Comparison of ENCODE assay signal across 17 cellular contexts in genomic region chr18:78725426-78725825, GRCh38.
DNase-seq lines count a peak whose midpoint lies in the region; TF ChIP-seq lines count a peak whose summit lies in the region.
"Had no signal": no experiment of that assay in that cellular context is flagged by ENCODE, and none has a peak within 500 bp of the region (broad histone marks: within the 10 kb centered on the region; RNA-seq: fewer than 3 reads in every experiment).

No MANE protein-coding gene starts in this region.

- TF ChIP-seq POLR2A in stomach (IDR thresholded peaks at IDR 0.05), result no peak

- no peaks in the 10 kb centered on the region for H3K27me3 ChIP-seq in WERI-Rb-1 (ENCODE audit: insufficient read depth, low read depth, severe bottlenecking)
- peaks cover 24% of the 10 kb centered on the region for H3K27me3 ChIP-seq in neural progenitor cell
- H3K27me3 ChIP-seq in stomach, result peaks cover 0 to 42% (median 5%) of the 10 kb centered on the region in 3 donors
- H3K27me3 ChIP-seq in BE2C, result peaks cover 24% of the 10 kb centered on the region

- no peak overlapping the region for H3K4me2 ChIP-seq in neural progenitor cell
- H3K4me2 ChIP-seq: A549 had no signal

- H3K36me3 Mint-ChIP-seq in neural progenitor cell, result no peaks in the 10 kb centered on the region
- H3K36me3 Mint-ChIP-seq: CD14-positive monocyte; CD8-positive, alpha-beta T cell had no signal

- no peak overlapping the region for H3K4me3 Mint-ChIP-seq in neural progenitor cell
- H3K4me3 Mint-ChIP-seq: CD14-positive monocyte; CD8-positive, alpha-beta T cell; HFFc6 had no signal

- peaks cover 8% of the 10 kb centered on the region for H3K27me3 Mint-ChIP-seq in neural progenitor cell (ENCODE audit: insufficient read depth, low read depth)

- H3K9me3 ChIP-seq in WERI-Rb-1 (ENCODE audit: severe bottlenecking), result no peaks in the 10 kb centered on the region
- no peaks in the 10 kb centered on the region for H3K9me3 ChIP-seq in neural progenitor cell (ENCODE audit: low read depth)
- H3K9me3 ChIP-seq in stomach, result no peaks in the 10 kb centered on the region
- no peaks in the 10 kb centered on the region for H3K9me3 ChIP-seq in BE2C
- H3K9me3 ChIP-seq: A549 had no signal

- H2AFZ ChIP-seq in neural progenitor cell (replicated peaks), result no peak overlapping the region

- H3K9me3 Mint-ChIP-seq in neural progenitor cell, result peaks cover 3% of the 10 kb centered on the region
- H3K9me3 Mint-ChIP-seq: CD8-positive, alpha-beta T cell had no signal

- no peak overlapping the region for H3K27ac ChIP-seq in WERI-Rb-1
- no peak overlapping the region for H3K27ac ChIP-seq in coronary artery
- H3K27ac ChIP-seq in neural progenitor cell, result no peak overlapping the region
- no peak overlapping the region for H3K27ac ChIP-seq in stomach
- H3K27ac ChIP-seq: A549, HL-60 had no signal

- 77 to 88% (median 84%) methylated on average over 10 of the region's 10 CpGs for WGBS in stomach, 5 donors

- peak overlapping the region; percentile 42 for H3K27ac Mint-ChIP-seq in neural progenitor cell
- H3K27ac Mint-ChIP-seq: CD14-positive monocyte; CD8-positive, alpha-beta T cell; HFFc6 had no signal

- H3K36me3 ChIP-seq in WERI-Rb-1 (no peaks in the 10 kb centered on the region), neural progenitor cell (no peaks in the 10 kb centered on the region), stomach (no peaks in the 10 kb centered on the region), BE2C (no peaks in the 10 kb centered on the region)

- TF ChIP-seq EP300 in stomach (IDR thresholded peaks at IDR 0.05), result no peak

- DNase-seq in WERI-Rb-1 (peak; percentile 3), coronary artery (ENCODE audit: low spot score) (peak; percentile 46), neural progenitor cell (ENCODE audit: low spot score) (no peak), stomach (peak; percentile 18), inferior parietal cortex (ENCODE audit: extremely low spot score) (no peak), BE2C (no peak), HPDE6-E6E7 (ENCODE audit: extremely low spot score) (no peak)
- DNase-seq: COR-L47, DMS53, GF-D8, HCEC 1CT, HFFc6, IMR-90 had no signal

- no peak overlapping the region for H3K9ac ChIP-seq in neural progenitor cell

- TF ChIP-seq CTCF in WERI-Rb-1 (IDR thresholded peaks at IDR 0.05; ENCODE audit: low read depth, low read length) (no peak), coronary artery (IDR thresholded peaks at IDR 0.05) (no peak), neural progenitor cell (IDR thresholded peaks at IDR 0.05) (no peak), stomach (IDR thresholded peaks at IDR 0.05) (no peak), BE2C (IDR thresholded peaks at IDR 0.05; ENCODE audit: low read depth, low read length) (no peak)

- no peaks in the 10 kb centered on the region for H3K79me2 ChIP-seq in neural progenitor cell (ENCODE audit: low read depth)

- H3K4me3 ChIP-seq in WERI-Rb-1 (ENCODE audit: low read depth, low read length) (no peak overlapping the region), coronary artery (no peak overlapping the region), neural progenitor cell (no peak overlapping the region), stomach (no peak overlapping the region), BE2C (ENCODE audit: low read depth, low read length) (no peak overlapping the region)
- H3K4me3 ChIP-seq: A549 had no signal

- no peaks in the 10 kb centered on the region for H4K20me1 ChIP-seq in neural progenitor cell (ENCODE audit: low read depth)

- H3K4me1 ChIP-seq in neural progenitor cell, result peaks cover 23% of the 10 kb centered on the region
- peaks cover 0 to 7% (median 0%) of the 10 kb centered on the region in 4 donors for H3K4me1 ChIP-seq in stomach
- H3K4me1 ChIP-seq in BE2C, result no peaks in the 10 kb centered on the region
- H3K4me1 ChIP-seq: A549 had no signal

- peaks cover 18% of the 10 kb centered on the region for H3K4me1 Mint-ChIP-seq in neural progenitor cell
- H3K4me1 Mint-ChIP-seq: CD14-positive monocyte had no signal

- no peaks in the 10 kb centered on the region for H3F3A ChIP-seq in neural progenitor cell (ENCODE audit: low read depth)

- intact Hi-C loops in stomach (cut with DNase I; ENCODE audit: low total_unique reads), result no loop called here

Comparison
In these comparisons a context has a peak if more than half of its experiments do, and no peak if none do; other contexts are left out.
1. DNase-seq: peak in WERI-Rb-1 (single experiment), coronary artery (single experiment) and stomach (single experiment); none in neural progenitor cell (single experiment), inferior parietal cortex (single experiment), BE2C (single experiment) and HPDE6-E6E7 (single experiment).